ENCODE assay signal across 18 cellular contexts in the genomic region with DNA sequence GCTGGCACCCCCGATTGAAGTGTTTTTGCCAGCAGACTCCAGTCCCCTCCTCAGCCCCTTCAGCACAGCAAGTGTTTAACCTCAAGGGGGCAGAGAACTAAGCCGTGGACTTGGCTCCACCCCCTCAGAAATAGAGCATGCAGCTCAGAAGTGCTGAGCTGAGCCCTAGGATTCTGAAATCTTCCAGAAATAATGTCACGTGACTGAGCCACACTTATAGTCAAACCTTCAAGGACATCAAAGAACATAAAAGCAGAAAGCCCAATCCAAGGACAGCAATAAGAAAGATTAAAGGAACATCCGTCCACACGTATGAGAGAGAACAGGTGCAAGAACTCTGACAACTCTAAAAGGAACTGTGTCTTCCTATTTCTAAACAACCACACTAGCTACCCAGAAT.
A peak's percentile ranks its signal among the peaks of the same experiment; 100 is the strongest.
DNase-seq lines count a peak whose midpoint lies in the region; ATAC-seq and TF ChIP-seq lines count a peak whose summit lies in the region.
"Had no signal": no experiment of that assay in that cellular context is flagged by ENCODE, and none has a peak within 500 bp of the region (broad histone marks: within the 10 kb centered on the region; RNA-seq: fewer than 3 reads in every experiment).

No MANE protein-coding gene starts in this region.

- no peaks in the 10 kb centered on the region for H3K23me2 ChIP-seq in H9 (ENCODE audit: insufficient read length, low read depth, low read length, poor library complexity, severe bottlenecking)

- no CpG with 5 or more reads among the region's 5 CpGs for WGBS in H9 (ENCODE audit: extremely low coverage, insufficient read length, low lambda C conversion rate)
- WGBS in endodermal cell (ENCODE audit: insufficient coverage in 1 of 2, insufficient read length in 1 of 2), 2 experiments = 74 to 88% methylated on average over 2 to 5 of the region's 5 CpGs
- 67 to 71% methylated on average over 3 to 4 of the region's 5 CpGs for WGBS in gastroesophageal sphincter (ENCODE audit: low coverage in 1 of 2), 2 donors

- no peak overlapping the region for H3T11ph ChIP-seq in H9 (ENCODE audit: low read length)

- H3K4me1 Mint-ChIP-seq in H9 (no peaks in the 10 kb centered on the region), endodermal cell (no peaks in the 10 kb centered on the region)
- H3K4me1 Mint-ChIP-seq: B cell; CD4-positive, CD25-positive, alpha-beta regulatory T cell had no signal

- ATAC-seq in gastroesophageal sphincter = no peak
- ATAC-seq: CD8-positive, alpha-beta T cell had no signal

- H3K79me2 ChIP-seq in H9 (ENCODE audit: insufficient read depth, low read length) = no peaks in the 10 kb centered on the region

- H4K20me1 ChIP-seq in H9 (ENCODE audit: control insufficient read depth, insufficient read depth, insufficient read length) = no peaks in the 10 kb centered on the region
- H4K20me1 ChIP-seq: BLaER1 had no signal

- no peak overlapping the region for H3K14ac ChIP-seq in H9 (ENCODE audit: insufficient read depth, low read length)

- H3K9me3 Mint-ChIP-seq in H9 (peaks cover 0 to 2% of the 10 kb centered on the region in 2 experiments; a peak in 1 of 5 replicates), endodermal cell (no peaks in the 10 kb centered on the region)

- H2BK12ac ChIP-seq in H9 (ENCODE audit: insufficient read length, low read depth, low read length) = no peak overlapping the region

- no peak overlapping the region for H2AK5ac ChIP-seq in H9 (ENCODE audit: insufficient read length, low read length)

- H3K4ac ChIP-seq in H9 (ENCODE audit: low read depth, low read length) = no peak overlapping the region

- H3K27me3 Mint-ChIP-seq in H9 (ENCODE audit: low read depth) (no peaks in the 10 kb centered on the region), endodermal cell (ENCODE audit: insufficient read depth) (no peaks in the 10 kb centered on the region)
- H3K27me3 Mint-ChIP-seq: B cell; CD4-positive, CD25-positive, alpha-beta regulatory T cell had no signal

- TF ChIP-seq CTCF in H9 (conservative IDR thresholded peaks at IDR 0.05) (peak; percentile 17; the same call in 1 of the 3 replicates), endodermal cell (conservative IDR thresholded peaks at IDR 0.05) (peak; percentile 33), gastroesophageal sphincter (IDR thresholded peaks at IDR 0.05) (no peak)

- H3K4me2 ChIP-seq in H9 (ENCODE audit: insufficient read depth, insufficient read length, low read length) = no peak overlapping the region
- H3K4me2 ChIP-seq: BLaER1 had no signal

- H3K27me3 ChIP-seq in H9 (ENCODE audit: insufficient read depth, low read length) (no peaks in the 10 kb centered on the region), endodermal cell (ENCODE audit: control insufficient read depth, insufficient read depth, low read length, poor library complexity, severe bottlenecking) (no peaks in the 10 kb centered on the region), gastroesophageal sphincter (no peaks in the 10 kb centered on the region)
- H3K27me3 ChIP-seq: BLaER1 had no signal

- no peaks in the 10 kb centered on the region for H3K9me3 ChIP-seq in H9 (ENCODE audit: control insufficient read depth, low read depth, low read length)
- H3K9me3 ChIP-seq in endodermal cell (ENCODE audit: control insufficient read depth, low read length) = no peaks in the 10 kb centered on the region
- H3K9me3 ChIP-seq in gastroesophageal sphincter = no peaks in the 10 kb centered on the region
- H3K9me3 ChIP-seq: BLaER1, Caco-2, HAP-1 had no signal

- H4K91ac ChIP-seq in H9 (ENCODE audit: insufficient read length, low read depth, low read length) = no peak overlapping the region

- no peak for TF ChIP-seq POLR2A in gastroesophageal sphincter (IDR thresholded peaks at IDR 0.05)

- no peak overlapping the region for H3K23ac ChIP-seq in H9 (ENCODE audit: insufficient read length, low read depth, low read length)

- peak; percentile 10 for DNase-seq in ELF-1 (ENCODE audit: low read depth, low spot score)
- DNase-seq in H9 = peak; percentile 25
- no peak for DNase-seq in endodermal cell
- no peak for DNase-seq in DMS 273 treated with DMSO at 0.1 percent for 48 hours (lab: John Stamatoyannopoulos, UW)
- no peak for DNase-seq in activated CD8-positive, alpha-beta memory T cell treated with anti-CD3 and anti-CD28 coated beads for 24 hours
- DNase-seq: Caco-2; CD4-positive, CD25-positive, alpha-beta regulatory T cell; DMS79; EL; GF-D8; GM23248; HFFc6 had no signal

- no peak overlapping the region for H3K4me3 ChIP-seq in endodermal cell (ENCODE audit: low read length)
- H3K4me3 ChIP-seq in gastroesophageal sphincter = no peak overlapping the region
- H3K4me3 ChIP-seq: BLaER1, GM23248, HAP-1 had no signal

- H3K79me1 ChIP-seq in H9 (ENCODE audit: insufficient read depth, low read depth, low read length, poor library complexity, severe bottlenecking) = no peaks in the 10 kb centered on the region

- no peak overlapping the region for H2BK120ac ChIP-seq in H9 (ENCODE audit: low read depth, low read length, poor library complexity, severe bottlenecking)

- no peak overlapping the region for H2BK15ac ChIP-seq in H9 (ENCODE audit: low read depth, low read length)

- H4K8ac ChIP-seq in H9 (replicated peaks; ENCODE audit: insufficient read length, low read depth, low read length) = no peak overlapping the region

- no peak overlapping the region for H3K27ac Mint-ChIP-seq in H9
- no peak overlapping the region for H3K27ac Mint-ChIP-seq in endodermal cell
- H3K27ac Mint-ChIP-seq: B cell; CD4-positive, CD25-positive, alpha-beta regulatory T cell; CD8-positive, alpha-beta T cell; HFFc6 had no signal

- no peak overlapping the region for H3K56ac ChIP-seq in H9 (ENCODE audit: insufficient read length, low read depth, low read length)

- H3K4me3 Mint-ChIP-seq in H9 (no peak overlapping the region), endodermal cell (no peak overlapping the region)
- H3K4me3 Mint-ChIP-seq: B cell; CD4-positive, CD25-positive, alpha-beta regulatory T cell; CD8-positive, alpha-beta T cell; HFFc6 had no signal

- H3K27ac ChIP-seq in H9 (ENCODE audit: insufficient read length, low read depth, low read length) (no peak overlapping the region), endodermal cell (ENCODE audit: low read depth, low read length) (no peak overlapping the region), gastroesophageal sphincter (no peak overlapping the region)
- H3K27ac ChIP-seq: BLaER1, C4-2B, GM23248 had no signal

- H4K5ac ChIP-seq in H9 (ENCODE audit: insufficient read length, low read depth, low read length) = no peak overlapping the region

- H3K36me3 ChIP-seq in endodermal cell (ENCODE audit: control insufficient read depth, insufficient read depth, low read length) = no peaks in the 10 kb centered on the region
- H3K36me3 ChIP-seq in gastroesophageal sphincter = no peaks in the 10 kb centered on the region
- H3K36me3 ChIP-seq: BLaER1, HAP-1 had no signal

- no peak for TF ChIP-seq EP300 in gastroesophageal sphincter (IDR thresholded peaks at IDR 0.05)

- H2BK20ac ChIP-seq in H9 (ENCODE audit: low read depth, low read length, poor library complexity, severe bottlenecking) = no peak overlapping the region

- H2AFZ ChIP-seq in H9 (ENCODE audit: low read length) = no peak overlapping the region
- H2AFZ ChIP-seq: GM23248 had no signal

- H3K36me3 Mint-ChIP-seq in H9 (ENCODE audit: insufficient read depth in 1 of 3, low read depth in 3 of 3) = no peaks in the 10 kb centered on the region; a peak in 1 of 7 replicates
- no peaks in the 10 kb centered on the region for H3K36me3 Mint-ChIP-seq in endodermal cell (ENCODE audit: low read depth)
- H3K36me3 Mint-ChIP-seq: CD4-positive, CD25-positive, alpha-beta regulatory T cell; CD8-positive, alpha-beta T cell had no signal

- H3K18ac ChIP-seq in H9 (ENCODE audit: insufficient read length, low read depth, low read length) = no peak overlapping the region

- no peak overlapping the region for H3K9ac ChIP-seq in H9 (ENCODE audit: extremely low read depth, insufficient read length, low read length)
- H3K9ac ChIP-seq in endodermal cell (ENCODE audit: extremely low read depth, low read length, poor library complexity, severe bottlenecking) = no peak overlapping the region
- H3K9ac ChIP-seq: BLaER1, GM23248 had no signal

- H2BK5ac ChIP-seq in H9 (ENCODE audit: insufficient read length, low read length) = no peak overlapping the region

- H3K4me1 ChIP-seq in H9 (ENCODE audit: insufficient read depth, low read length) (no peaks in the 10 kb centered on the region), endodermal cell (ENCODE audit: control insufficient read depth, insufficient read depth, low read length) (no peaks in the 10 kb centered on the region), gastroesophageal sphincter (no peaks in the 10 kb centered on the region)
- H3K4me1 ChIP-seq: BLaER1, Caco-2, HAP-1 had no signal

Comparison
In these comparisons a context has a peak if more than half of its experiments do, and no peak if none do; other contexts are left out.
1. DNase-seq: peak in ELF-1 (single experiment) and H9 (single experiment); none in endodermal cell (single experiment), DMS 273 treated with DMSO at 0.1 percent for 48 hours (single experiment) and activated CD8-positive, alpha-beta memory T cell treated with anti-CD3 and anti-CD28 coated beads for 24 hours (single experiment).
2. CTCF ChIP-seq: peak in H9 (single experiment) and endodermal cell (single experiment); none in gastroesophageal sphincter (0 of 4).